Comparison of ENCODE assay signal across 27 cellular contexts in the genomic region with DNA sequence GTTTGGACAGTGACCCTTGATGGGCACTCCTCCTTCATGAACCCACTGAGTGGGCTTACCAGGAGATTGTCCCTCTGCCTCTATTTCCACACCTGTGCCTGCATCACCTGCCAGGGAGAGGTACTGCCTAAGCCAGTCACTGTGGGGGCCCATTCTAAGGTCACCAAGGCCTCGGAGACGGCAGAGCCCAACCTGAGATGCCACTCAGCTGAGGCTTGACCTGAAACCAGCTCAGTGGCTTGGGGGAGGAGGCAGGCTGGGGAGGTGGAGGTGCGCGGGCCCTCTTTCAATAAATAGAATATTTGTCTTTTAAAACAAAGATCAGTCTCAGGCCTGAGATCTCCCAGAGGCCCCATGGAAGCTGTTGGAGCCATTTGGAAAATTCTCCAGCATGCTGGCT.
"Had no signal": no experiment of that assay in that cellular context is flagged by ENCODE, and none has a peak within 500 bp of the region (broad histone marks: within the 10 kb centered on the region; RNA-seq: fewer than 3 reads in every experiment).

No MANE protein-coding gene starts in this region.

- H3K36me3 ChIP-seq: adrenal gland, Peyer's patch had no signal

- DNase-seq: activated CD4-positive, alpha-beta T cell treated with anti-CD3 and anti-CD28 coated beads, Interleukin-2, amount 10 ng/mL, durations not matched to agents 24 days and 14 days; activated CD4-positive, alpha-beta T cell treated with anti-CD3 and anti-CD28 coated beads, Interleukin-2, amount 50 U/mL, for 4 hours; activated CD8-positive, alpha-beta T cell treated with anti-CD3 and anti-CD28 coated beads for 36 hours; activated gamma-delta T cell; activated naive CD4-positive, alpha-beta T cell treated with Interleukin-2 at 50 U/mL for 16 hours; activated T-cell treated with anti-CD3 and anti-CD28 coated beads, Interleukin-2, amount 50 U/mL, for 1 hour; activated T-cell treated with anti-CD3 and anti-CD28 coated beads, Interleukin-2, amount 50 U/mL, for 72 hours; adrenal gland; Karpas-422; KBM-7; NCI-H1048; NCI-H1105 treated with DMSO at 0.1 percent for 48 hours; NCI-H1436; NCI-H1930; NCI-H2081 treated with DMSO at 0.1 percent for 48 hours; NCI-H226; NCI-H446 treated with DMSO at 0.1 percent for 48 hours; NK-92 treated with Interleukin-12 subunit alpha and Interleukin-12 subunit beta, amount 100 ng/mL, for 24 hours; PC-3; RPMI8226; SHP77 treated with DMSO at 0.1 percent for 48 hours; T-cell; T-helper 2 cell; T-helper 9 cell had no signal

- H3K4me1 ChIP-seq: adrenal gland, Peyer's patch had no signal

- H3K9me3 ChIP-seq: adrenal gland, Peyer's patch had no signal

- H3K27ac ChIP-seq: adrenal gland, Peyer's patch had no signal

- ATAC-seq: activated CD8-positive, alpha-beta T cell treated with anti-CD3 and anti-CD28 coated beads for 36 hours; activated T-cell treated with anti-CD3 and anti-CD28 coated beads, Interleukin-2, amount 50 U/mL, for 72 hours; activated T-helper 17 cell treated with anti-CD3 and anti-CD28 coated beads, Interleukin-2, amount 50 U/mL, for 72 hours; PC-3; SK-N-SH treated with all-trans-retinoic acid at 6 μM for 48 hours; T-cell had no signal

- H3K27me3 ChIP-seq: adrenal gland, Peyer's patch had no signal

- H3K4me3 ChIP-seq: adrenal gland, Peyer's patch had no signal
